11 cellular contexts compared by ENCODE assay signal in the genomic region with DNA sequence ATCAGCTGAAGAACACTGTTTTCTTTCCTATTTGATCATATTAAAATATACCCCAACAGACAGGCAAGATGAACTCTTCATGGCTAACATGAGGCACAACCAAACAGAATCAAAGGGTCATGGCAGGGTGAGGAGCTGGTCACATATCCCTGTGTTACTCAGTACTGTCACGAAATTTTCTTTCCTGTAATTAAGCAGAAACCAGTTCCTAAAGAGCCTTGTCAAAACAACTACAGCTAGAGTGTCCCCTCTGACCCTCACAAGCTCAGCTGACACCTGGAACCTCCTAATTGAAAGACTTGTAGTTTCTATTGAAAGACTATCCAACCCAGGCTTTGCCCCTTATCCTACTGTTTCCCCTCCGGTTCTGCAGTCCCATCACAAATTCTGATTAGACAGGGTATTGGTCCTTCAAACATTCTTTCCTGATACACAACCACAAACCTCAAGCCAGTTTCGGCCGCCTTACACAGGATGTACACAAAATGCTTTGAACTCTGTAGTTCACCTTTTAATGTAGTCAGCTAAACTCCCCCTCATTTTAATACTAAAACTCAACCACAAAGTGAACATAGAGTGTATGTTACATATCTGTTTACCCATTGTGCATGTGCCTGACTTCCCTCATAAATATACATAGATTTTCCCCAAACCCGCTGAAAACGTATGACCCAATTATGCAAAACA.
A peak's percentile ranks its signal among the peaks of the same experiment; 100 is the strongest.
DNase-seq lines count a peak whose midpoint lies in the region; ATAC-seq and TF ChIP-seq lines count a peak whose summit lies in the region.
"Had no signal": no experiment of that assay in that cellular context is flagged by ENCODE, and none has a peak within 500 bp of the region (broad histone marks: within the 10 kb centered on the region; RNA-seq: fewer than 3 reads in every experiment).

No MANE protein-coding gene starts in this region.

- no peaks in the 10 kb centered on the region for H3K27me3 Mint-ChIP-seq in osteocyte (ENCODE audit: unreplicated experiment)
- H3K27me3 Mint-ChIP-seq: activated CD4-positive, alpha-beta T cell treated with anti-CD3 and anti-CD28 coated beads, Interleukin-2, amount 10 ng/mL, durations not matched to agents 7 days and 5 days had no signal

- H3K27ac Mint-ChIP-seq in osteocyte (ENCODE audit: unreplicated experiment), result no peak overlapping the region
- H3K27ac Mint-ChIP-seq: activated CD4-positive, alpha-beta T cell treated with anti-CD3 and anti-CD28 coated beads, Interleukin-2, amount 10 ng/mL, durations not matched to agents 7 days and 5 days had no signal

- H3K9me3 Mint-ChIP-seq in osteocyte (ENCODE audit: unreplicated experiment), result peaks cover 29% of the 10 kb centered on the region

- DNase-seq in RPMI8226, result peak; percentile 43
- no peak for DNase-seq in Right ventricle myocardium inferior (ENCODE audit: missing footprints)
- DNase-seq in osteocyte (ENCODE audit: extremely low spot score, unreplicated experiment), result no peak
- no peak for DNase-seq in dedifferentiated amniotic fluid mesenchymal stem cell (ENCODE audit: extremely low spot score)
- DNase-seq in activated T-cell treated with anti-CD3 and anti-CD28 coated beads for 4 hours, result no peak
- DNase-seq: activated CD4-positive, alpha-beta T cell treated with anti-CD3 and anti-CD28 coated beads, Interleukin-2, amount 10 ng/mL, durations not matched to agents 7 days and 5 days; body of pancreas; NCI-H1048 had no signal

- H3K36me3 Mint-ChIP-seq in osteocyte (ENCODE audit: unreplicated experiment), result no peaks in the 10 kb centered on the region

- H3K4me1 Mint-ChIP-seq in osteocyte (ENCODE audit: unreplicated experiment), result no peaks in the 10 kb centered on the region
- H3K4me1 Mint-ChIP-seq: activated CD4-positive, alpha-beta T cell treated with anti-CD3 and anti-CD28 coated beads, Interleukin-2, amount 10 ng/mL, durations not matched to agents 7 days and 5 days had no signal

- H3K4me3 Mint-ChIP-seq in osteocyte (ENCODE audit: unreplicated experiment), result no peak overlapping the region
- H3K4me3 Mint-ChIP-seq: activated CD4-positive, alpha-beta T cell treated with anti-CD3 and anti-CD28 coated beads, Interleukin-2, amount 10 ng/mL, durations not matched to agents 7 days and 5 days had no signal

- ATAC-seq in GM18861 (IDR thresholded peaks at IDR 0.05; ENCODE audit: unreplicated experiment) (peak; percentile 96), GM21360 (IDR thresholded peaks at IDR 0.05; ENCODE audit: unreplicated experiment) (peak; percentile 86), HG03045 (IDR thresholded peaks at IDR 0.05; ENCODE audit: unreplicated experiment) (peak; percentile 96), Right ventricle myocardium inferior (no peak)
- ATAC-seq: body of pancreas had no signal

- no peak for TF ChIP-seq CTCF in osteocyte (IDR thresholded peaks at IDR 0.05)

- intact Hi-C loops in Right ventricle myocardium inferior (cut with DNase I), result no loop called here
